ENCODE assay signal across 8 cellular contexts in the genomic region with DNA sequence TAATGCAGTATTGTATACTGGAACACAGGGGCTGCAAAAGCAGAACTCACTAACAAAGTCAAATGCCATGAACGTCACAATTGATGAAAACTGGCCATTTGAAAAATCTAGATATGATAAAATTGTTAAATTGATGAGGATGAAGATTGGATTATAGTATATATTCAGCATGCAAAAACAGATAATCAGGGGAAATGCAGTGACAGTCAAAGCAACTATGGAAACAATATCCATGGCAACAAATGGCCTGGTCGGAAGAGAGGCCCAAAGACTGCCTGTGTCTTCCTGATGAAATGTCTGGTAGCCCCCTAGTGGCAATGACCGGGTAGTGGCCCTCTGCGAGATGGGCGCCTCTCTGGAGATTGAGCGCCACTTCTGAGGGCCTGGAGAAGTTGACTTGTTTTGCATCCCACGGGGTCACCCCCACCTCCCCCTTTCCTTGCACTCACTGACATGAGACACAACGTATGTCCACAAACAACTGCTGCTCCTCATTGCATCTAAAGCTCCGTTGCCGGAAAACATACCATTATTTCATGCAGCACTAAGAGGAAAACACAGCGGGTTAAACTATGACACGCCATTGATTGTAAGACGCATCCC. TPM values are rescaled to one million over a fixed set of nuclear protein-coding genes. Genes with fewer than 3 reads are reported as not detected.
DNase-seq lines count a peak whose midpoint lies in the region; ATAC-seq and TF ChIP-seq lines count a peak whose summit lies in the region.

No MANE protein-coding gene starts in this region.

- no peak overlapping the region for H3K27ac ChIP-seq in breast epithelium

- H3K4me1 ChIP-seq in breast epithelium = no peaks in the 10 kb centered on the region

- TF ChIP-seq POLR2A in breast epithelium (IDR thresholded peaks at IDR 0.05) = no peak

- H3K36me3 ChIP-seq in breast epithelium = no peaks in the 10 kb centered on the region

- DNase-seq in AG08395 (ENCODE audit: low spot score) (peak; percentile 83), GM19240 (ENCODE audit: insufficient read length, low spot score) (peak; percentile 75), NCI-H2196 (lab: John Stamatoyannopoulos, UW; ENCODE audit: unreplicated experiment) (peak; percentile 88), breast epithelium (ENCODE audit: low spot score in 2 of 2) (peak; percentile 33 to 70), islet precursor cell (peak; percentile 92)
- DNase-seq in stimulated activated CD4-positive, alpha-beta T cell treated with anti-CD3 and anti-CD28 coated beads, Interleukin-1b, Interleukin-23, amount 100 ng/mL, for 4 hours (ENCODE audit: low read depth in 2 of 2) = peak; percentile 54 to 58

- H3K9me3 ChIP-seq in breast epithelium = no peaks in the 10 kb centered on the region

- no peaks in the 10 kb centered on the region for H3K27me3 ChIP-seq in breast epithelium

- peak; percentile 96 for TF ChIP-seq CTCF in WI38 (IDR thresholded peaks at IDR 0.05; ENCODE audit: low read depth, low read length)
- peak; percentile 60 to 88 (median 67) for TF ChIP-seq CTCF in breast epithelium (IDR thresholded peaks at IDR 0.05)

- intact Hi-C loops in breast epithelium (cut with DNase I; ENCODE audit: low total_unique reads) = no loop called here

- ATAC-seq in HG02610 (IDR thresholded peaks at IDR 0.05; ENCODE audit: unreplicated experiment) = no peak

- H3K4me3 ChIP-seq in WI38 (ENCODE audit: low read depth, low read length) (no peak overlapping the region), breast epithelium (no peak overlapping the region)

RNA-seq across cellular contexts. Expression of a gene that starts 43.5 kb away (rescaled TPM):
- total RNA-seq in breast epithelium = under 1 TPM in 1 of 3 donors, not detected in 2; 0.59 TPM

RNA-seq across cellular contexts. Expression of a gene that starts 45.8 kb away (rescaled TPM):
- 1 to 10 TPM in 2 of 3 donors, under 1 TPM in 1; 0.48 to 2.0 (median 1.9) TPM for total RNA-seq in breast epithelium

RNA-seq across cellular contexts. Expression of a gene that starts 51.4 kb away (rescaled TPM):
- under 1 TPM in 1 of 3 donors, not detected in 2; 0.59 TPM for total RNA-seq in breast epithelium

RNA-seq across cellular contexts. Expression of a gene that starts 58.6 kb away (rescaled TPM):
- total RNA-seq in breast epithelium = not detected
